In the genomic region with DNA sequence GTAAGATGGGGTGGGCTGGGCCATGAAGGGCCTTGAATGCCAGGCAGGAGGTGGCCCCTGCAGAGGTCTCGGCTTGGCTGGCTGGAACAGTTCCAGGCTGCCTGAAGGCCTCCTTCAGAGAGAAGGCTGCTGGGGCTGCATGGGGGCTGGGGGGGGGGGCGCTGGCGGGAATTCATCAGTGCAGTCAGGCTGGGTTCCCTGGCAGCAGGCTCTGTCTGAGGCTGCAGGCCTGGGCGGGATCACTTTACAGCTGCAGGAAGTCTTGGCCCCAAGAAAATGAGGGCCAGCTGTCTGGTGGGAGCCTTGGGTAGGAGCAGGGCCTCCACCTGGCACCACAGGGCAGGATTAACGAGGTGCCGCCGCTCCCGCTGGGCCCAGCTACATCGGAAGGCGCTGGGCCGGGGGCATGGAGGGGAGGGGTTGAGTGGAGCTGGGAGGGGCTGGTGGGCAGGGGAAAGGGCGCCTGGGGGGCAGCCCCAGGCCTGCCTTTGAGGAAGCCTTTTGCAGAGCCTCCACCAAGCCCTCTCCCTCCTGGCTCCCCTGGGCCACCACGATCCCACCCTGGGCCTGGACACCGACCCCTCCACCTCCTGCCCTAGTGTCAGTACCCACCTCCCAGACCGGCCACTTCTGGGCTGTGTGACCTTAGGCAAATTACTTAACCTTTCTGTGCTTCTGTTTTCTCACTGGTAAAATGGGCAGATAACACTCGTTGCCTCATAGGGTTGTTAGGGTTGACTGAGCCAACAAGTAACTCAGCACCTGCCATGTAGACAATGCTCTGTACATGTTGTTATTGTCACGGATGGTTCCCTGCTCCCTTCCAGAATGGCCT, we compare ENCODE assay signal across 8 cellular contexts. TPM values are rescaled to one million over a fixed set of nuclear protein-coding genes. Genes with fewer than 3 reads are reported as not detected.
DNase-seq lines count a peak whose midpoint lies in the region; ATAC-seq and TF ChIP-seq lines count a peak whose summit lies in the region.

No MANE protein-coding gene starts in this region.

- CTCF ChIA-PET in AG04450 (lab: Charles Lee), result interaction anchor here (0.5 to 2.5 kb wide), 8 partner anchors 10 to 742 kb away, joined by 3 to 27 read pairs (median 4); no protein-coding TSS in a partner anchor

- ATAC-seq in HG03378 (IDR thresholded peaks at IDR 0.05; ENCODE audit: unreplicated experiment), result no peak
- ATAC-seq in GM18517 (IDR thresholded peaks at IDR 0.05; ENCODE audit: unreplicated experiment), result no peak

- H3K27ac ChIP-seq in AG04450 (ENCODE audit: low read depth, low read length), result peak overlapping the region; percentile 21

- POLR2A ChIA-PET in AG04450 (lab: Yijun Ruan, JAX), result interaction anchor here (1.1 to 1.3 kb wide), 2 partner anchors 19 to 50 kb away, joined by 4 to 5 read pairs; a partner anchor contains a TSS

- TF ChIP-seq CTCF in AG04450 (IDR thresholded peaks at IDR 0.05; ENCODE audit: low read depth, low read length), result no peak
- TF ChIP-seq CTCF in astrocyte of the spinal cord (IDR thresholded peaks at IDR 0.05; ENCODE audit: low read depth, low read length), result no peak

- H3K27me3 ChIP-seq in AG04450 (ENCODE audit: control insufficient read depth, insufficient read depth, low read length), result no peaks in the 10 kb centered on the region

- TF ChIP-seq RAD21 in Ishikawa (IDR thresholded peaks at IDR 0.05; ENCODE audit: low read depth), result no peak

- in situ Hi-C loops in astrocyte of the spinal cord (cut with HindIII; ENCODE audit: low sequenced_read_pairs), result no loop called here

- H3K4me3 ChIP-seq in AG04450 (ENCODE audit: low read depth, low read length), result no peak overlapping the region
- H3K4me3 ChIP-seq in astrocyte of the spinal cord (ENCODE audit: low read depth, low read length), result no peak overlapping the region

- H3K9me3 ChIP-seq in AG04450 (ENCODE audit: control insufficient read depth, insufficient read depth, low read length), result no peaks in the 10 kb centered on the region; the same call in 1 of the 2 replicates

- DNase-seq in AG04450 (ENCODE audit: low read depth, low spot score), result no peak
- peak; percentile 47 for DNase-seq in astrocyte of the spinal cord (ENCODE audit: low read depth, low spot score)
- peak; percentile 77 for DNase-seq in myocyte (ENCODE audit: low read depth)
- no peak for DNase-seq in SIG-M5 treated with dmso at 0.1 percent for 504 hours (lab: John Stamatoyannopoulos, UW; ENCODE audit: unreplicated experiment)
- DNase-seq in A172 (ENCODE audit: low spot score), result no peak

- TF ChIP-seq EP300 in Ishikawa (IDR thresholded peaks at IDR 0.05; ENCODE audit: borderline replicate concordance), result no peak

TF ChIP-seq in Ishikawa, 13 proteins besides CTCF, POLR2A, EP300 and RAD21:
- TF ChIP-seq, protein P1, sequence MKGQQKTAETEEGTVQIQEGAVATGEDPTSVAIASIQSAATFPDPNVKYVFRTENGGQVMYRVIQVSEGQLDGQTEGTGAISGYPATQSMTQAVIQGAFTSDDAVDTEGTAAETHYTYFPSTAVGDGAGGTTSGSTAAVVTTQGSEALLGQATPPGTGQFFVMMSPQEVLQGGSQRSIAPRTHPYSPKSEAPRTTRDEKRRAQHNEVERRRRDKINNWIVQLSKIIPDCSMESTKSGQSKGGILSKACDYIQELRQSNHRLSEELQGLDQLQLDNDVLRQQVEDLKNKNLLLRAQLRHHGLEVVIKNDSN (IDR thresholded peaks at IDR 0.05), result no peak
- TF ChIP-seq FOXM1 (IDR thresholded peaks at IDR 0.05; ENCODE audit: borderline replicate concordance, low read depth) (no peak), NFIC (IDR thresholded peaks at IDR 0.05) (peak; percentile 42), TEAD4 (IDR thresholded peaks at IDR 0.05) (no peak), EGR1 (IDR thresholded peaks at IDR 0.05) (no peak), ZBTB7A (IDR thresholded peaks at IDR 0.05; ENCODE audit: low read depth) (peak; percentile 61; the same call in 1 of the 2 replicates), TCF12 (IDR thresholded peaks at IDR 0.05; ENCODE audit: low read depth) (peak; percentile 38; the same call in 1 of the 2 replicates), CEBPB (IDR thresholded peaks at IDR 0.05) (no peak), CREB1 (IDR thresholded peaks at IDR 0.05; ENCODE audit: low read depth) (no peak)
- TF ChIP-seq, protein P2, sequence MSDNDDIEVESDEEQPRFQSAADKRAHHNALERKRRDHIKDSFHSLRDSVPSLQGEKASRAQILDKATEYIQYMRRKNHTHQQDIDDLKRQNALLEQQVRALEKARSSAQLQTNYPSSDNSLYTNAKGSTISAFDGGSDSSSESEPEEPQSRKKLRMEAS (IDR thresholded peaks at IDR 0.05), result 0 out of 2 replicates have a peak, but pooled peaks have one; percentile 13

RNA-seq across cellular contexts. Expression of a gene that starts 31.0 kb away (rescaled TPM):
- polyA plus RNA-seq in AG04450 (2011; rRNA removed), result 55.2 and 69.7 TPM in 2 replicates
- 32.3 and 36.2 TPM in 2 replicates for polyA minus RNA-seq in AG04450 (2011; rRNA and poly(A)+ RNA removed)
- total RNA-seq in myocyte, result 35.8 and 60.0 TPM in 2 replicates
- 20.2 TPM for polyA plus RNA-seq in myocyte (2012)
- 17.3 and 18.2 TPM in 2 replicates for total RNA-seq in A172 (2014; rRNA removed; shearing (Covaris generic))

RNA-seq across cellular contexts. Expression of a gene that starts 50.0 kb away (rescaled TPM):
- polyA plus RNA-seq in AG04450 (2011; rRNA removed), result 12.0 and 15.0 TPM in 2 replicates
- 31.5 and 33.5 TPM in 2 replicates for polyA minus RNA-seq in AG04450 (2011; rRNA and poly(A)+ RNA removed)
- 5.4 and 12.1 TPM in 2 replicates for total RNA-seq in myocyte
- 5.0 TPM for polyA plus RNA-seq in myocyte (2012)
- total RNA-seq in A172 (2014; rRNA removed; shearing (Covaris generic)), result 87.7 and 165 TPM in 2 replicates

RNA-seq across cellular contexts. Expression of a gene that starts 50.2 kb away (rescaled TPM):
- 40.0 and 57.2 TPM in 2 replicates for polyA plus RNA-seq in AG04450 (2011; rRNA removed)
- polyA minus RNA-seq in AG04450 (2011; rRNA and poly(A)+ RNA removed), result 75.6 and 111 TPM in 2 replicates
- 162 and 176 TPM in 2 replicates for total RNA-seq in myocyte
- 76.2 TPM for polyA plus RNA-seq in myocyte (2012)
- 23.4 and 24.0 TPM in 2 replicates for total RNA-seq in A172 (2014; rRNA removed; shearing (Covaris generic))

Comparison
In these comparisons a context has a peak if more than half of its experiments do, and no peak if none do; other contexts are left out.
1. DNase-seq: peak in astrocyte of the spinal cord (single experiment) and myocyte (single experiment); none in AG04450 (single experiment), SIG-M5 treated with dmso at 0.1 percent for 504 hours (single experiment) and A172 (single experiment).